1 cellular context compared by ENCODE assay signal in the genomic region with DNA sequence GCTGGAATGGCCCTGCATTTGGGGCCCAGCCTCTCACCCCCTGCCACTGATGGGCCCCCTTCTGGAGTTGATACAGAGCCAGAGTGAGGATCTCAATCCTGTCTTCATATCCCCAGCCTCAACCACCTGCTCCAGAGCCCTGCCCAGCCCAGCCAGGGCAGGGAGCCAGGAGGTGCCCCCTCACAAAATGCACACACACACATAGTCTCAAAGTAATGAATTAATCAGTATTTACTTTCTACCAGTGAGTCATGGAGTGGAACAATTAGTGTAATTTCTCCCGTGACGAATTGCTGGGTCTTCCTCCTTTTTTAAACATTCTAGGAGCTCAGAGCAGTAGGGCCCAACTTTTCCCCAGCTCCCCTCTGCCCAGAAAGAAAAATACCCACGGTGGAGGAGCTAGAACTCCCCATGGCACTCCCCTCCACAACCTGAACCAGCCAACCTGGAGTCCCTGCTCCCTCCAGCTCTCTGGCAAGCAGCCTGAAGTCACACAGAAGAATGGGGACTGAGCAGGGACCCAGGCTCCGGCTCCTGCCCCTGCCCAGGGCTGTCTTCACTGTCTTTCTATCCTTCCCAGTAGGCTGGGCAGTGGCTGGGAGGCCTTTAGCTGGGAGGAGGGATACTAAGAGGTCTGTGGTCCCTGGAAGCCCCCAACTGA.
A peak's percentile ranks its signal among the peaks of the same experiment; 100 is the strongest.
TF ChIP-seq lines count a peak whose summit lies in the region.

No MANE protein-coding gene starts in this region.

TF ChIP-seq in HEK293, 187 proteins besides CTCF, POLR2A, EP300 and RAD21 (continued from another document and continues in another):
- TF ChIP-seq, protein P1, sequence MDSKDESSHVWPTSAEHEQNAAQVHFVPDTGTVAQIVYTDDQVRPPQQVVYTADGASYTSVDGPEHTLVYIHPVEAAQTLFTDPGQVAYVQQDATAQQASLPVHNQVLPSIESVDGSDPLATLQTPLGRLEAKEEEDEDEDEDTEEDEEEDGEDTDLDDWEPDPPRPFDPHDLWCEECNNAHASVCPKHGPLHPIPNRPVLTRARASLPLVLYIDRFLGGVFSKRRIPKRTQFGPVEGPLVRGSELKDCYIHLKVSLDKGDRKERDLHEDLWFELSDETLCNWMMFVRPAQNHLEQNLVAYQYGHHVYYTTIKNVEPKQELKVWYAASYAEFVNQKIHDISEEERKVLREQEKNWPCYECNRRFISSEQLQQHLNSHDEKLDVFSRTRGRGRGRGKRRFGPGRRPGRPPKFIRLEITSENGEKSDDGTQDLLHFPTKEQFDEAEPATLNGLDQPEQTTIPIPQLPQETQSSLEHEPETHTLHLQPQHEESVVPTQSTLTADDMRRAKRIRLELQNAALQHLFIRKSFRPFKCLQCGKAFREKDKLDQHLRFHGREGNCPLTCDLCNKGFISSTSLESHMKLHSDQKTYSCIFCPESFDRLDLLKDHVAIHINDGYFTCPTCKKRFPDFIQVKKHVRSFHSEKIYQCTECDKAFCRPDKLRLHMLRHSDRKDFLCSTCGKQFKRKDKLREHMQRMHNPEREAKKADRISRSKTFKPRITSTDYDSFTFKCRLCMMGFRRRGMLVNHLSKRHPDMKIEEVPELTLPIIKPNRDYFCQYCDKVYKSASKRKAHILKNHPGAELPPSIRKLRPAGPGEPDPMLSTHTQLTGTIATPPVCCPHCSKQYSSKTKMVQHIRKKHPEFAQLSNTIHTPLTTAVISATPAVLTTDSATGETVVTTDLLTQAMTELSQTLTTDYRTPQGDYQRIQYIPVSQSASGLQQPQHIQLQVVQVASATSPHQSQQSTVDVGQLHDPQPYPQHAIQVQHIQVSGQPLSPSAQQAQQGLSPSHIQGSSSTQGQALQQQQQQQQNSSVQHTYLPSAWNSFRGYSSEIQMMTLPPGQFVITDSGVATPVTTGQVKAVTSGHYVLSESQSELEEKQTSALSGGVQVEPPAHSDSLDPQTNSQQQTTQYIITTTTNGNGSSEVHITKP (tag by site-specific recombination; IDR thresholded peaks at IDR 0.05), result peak; percentile 44
- TF ChIP-seq, protein P2, sequence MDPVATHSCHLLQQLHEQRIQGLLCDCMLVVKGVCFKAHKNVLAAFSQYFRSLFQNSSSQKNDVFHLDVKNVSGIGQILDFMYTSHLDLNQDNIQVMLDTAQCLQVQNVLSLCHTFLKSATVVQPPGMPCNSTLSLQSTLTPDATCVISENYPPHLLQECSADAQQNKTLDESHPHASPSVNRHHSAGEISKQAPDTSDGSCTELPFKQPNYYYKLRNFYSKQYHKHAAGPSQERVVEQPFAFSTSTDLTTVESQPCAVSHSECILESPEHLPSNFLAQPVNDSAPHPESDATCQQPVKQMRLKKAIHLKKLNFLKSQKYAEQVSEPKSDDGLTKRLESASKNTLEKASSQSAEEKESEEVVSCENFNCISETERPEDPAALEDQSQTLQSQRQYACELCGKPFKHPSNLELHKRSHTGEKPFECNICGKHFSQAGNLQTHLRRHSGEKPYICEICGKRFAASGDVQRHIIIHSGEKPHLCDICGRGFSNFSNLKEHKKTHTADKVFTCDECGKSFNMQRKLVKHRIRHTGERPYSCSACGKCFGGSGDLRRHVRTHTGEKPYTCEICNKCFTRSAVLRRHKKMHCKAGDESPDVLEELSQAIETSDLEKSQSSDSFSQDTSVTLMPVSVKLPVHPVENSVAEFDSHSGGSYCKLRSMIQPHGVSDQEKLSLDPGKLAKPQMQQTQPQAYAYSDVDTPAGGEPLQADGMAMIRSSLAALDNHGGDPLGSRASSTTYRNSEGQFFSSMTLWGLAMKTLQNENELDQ (tag by site-specific recombination; IDR thresholded peaks at IDR 0.05; ENCODE audit: low read depth), result no peak
- TF ChIP-seq ZNF791 (tag by site-specific recombination; IDR thresholded peaks at IDR 0.05) (no peak), ZBTB1 (tag by site-specific recombination; IDR thresholded peaks at IDR 0.05) (no peak), ZNF2 (tag by site-specific recombination; IDR thresholded peaks at IDR 0.05) (no peak), ZBTB7A (tag by site-specific recombination; IDR thresholded peaks at IDR 0.05; ENCODE audit: low read depth) (no peak), ZNF324 (tag by site-specific recombination; IDR thresholded peaks at IDR 0.05) (no peak), ZNF561 (tag by site-specific recombination; IDR thresholded peaks at IDR 0.05; ENCODE audit: borderline replicate concordance) (no peak), ZNF626 (tag by site-specific recombination; IDR thresholded peaks at IDR 0.05) (no peak), ZBTB48 (tag by site-specific recombination; IDR thresholded peaks at IDR 0.05) (no peak), YY1 (tag by site-specific recombination; IDR thresholded peaks at IDR 0.05) (no peak), SCRT1 (tag by site-specific recombination; IDR thresholded peaks at IDR 0.05; ENCODE audit: borderline replicate concordance) (no peak), ZNF621 (tag by site-specific recombination; IDR thresholded peaks at IDR 0.05) (no peak), SETDB1 (IDR thresholded peaks at IDR 0.05; ENCODE audit: insufficient read length, low read length) (no peak), ZNF140 (tag by site-specific recombination; IDR thresholded peaks at IDR 0.05) (no peak), ZNF169 (tag by site-specific recombination; IDR thresholded peaks at IDR 0.05) (no peak), ZNF530 (tag by site-specific recombination; IDR thresholded peaks at IDR 0.05; ENCODE audit: low read depth) (no peak), ZNF423 (tag by site-specific recombination; IDR thresholded peaks at IDR 0.05) (no peak), ZFP3 (tag by site-specific recombination; IDR thresholded peaks at IDR 0.05; ENCODE audit: low read depth) (no peak), REPIN1 (tag by site-specific recombination; IDR thresholded peaks at IDR 0.05; ENCODE audit: low read depth) (no peak), ZNF175 (tag by site-specific recombination; IDR thresholded peaks at IDR 0.05) (no peak), ZNF10 (tag by site-specific recombination; IDR thresholded peaks at IDR 0.05) (0 out of 2 replicates have a peak, but pooled peaks have one; percentile 46), GFI1B (tag by site-specific recombination; IDR thresholded peaks at IDR 0.05) (no peak)
- TF ChIP-seq, protein P3, sequence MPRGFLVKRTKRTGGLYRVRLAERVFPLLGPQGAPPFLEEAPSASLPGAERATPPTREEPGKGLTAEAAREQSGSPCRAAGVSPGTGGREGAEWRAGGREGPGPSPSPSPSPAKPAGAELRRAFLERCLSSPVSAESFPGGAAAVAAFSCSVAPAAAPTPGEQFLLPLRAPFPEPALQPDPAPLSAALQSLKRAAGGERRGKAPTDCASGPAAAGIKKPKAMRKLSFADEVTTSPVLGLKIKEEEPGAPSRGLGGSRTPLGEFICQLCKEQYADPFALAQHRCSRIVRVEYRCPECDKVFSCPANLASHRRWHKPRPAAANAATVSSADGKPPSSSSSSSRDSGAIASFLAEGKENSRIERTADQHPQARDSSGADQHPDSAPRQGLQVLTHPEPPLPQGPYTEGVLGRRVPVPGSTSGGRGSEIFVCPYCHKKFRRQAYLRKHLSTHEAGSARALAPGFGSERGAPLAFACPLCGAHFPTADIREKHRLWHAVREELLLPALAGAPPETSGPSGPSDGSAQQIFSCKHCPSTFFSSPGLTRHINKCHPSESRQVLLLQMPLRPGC (tag by site-specific recombination; IDR thresholded peaks at IDR 0.05), result no peak
- TF ChIP-seq, protein P4, sequence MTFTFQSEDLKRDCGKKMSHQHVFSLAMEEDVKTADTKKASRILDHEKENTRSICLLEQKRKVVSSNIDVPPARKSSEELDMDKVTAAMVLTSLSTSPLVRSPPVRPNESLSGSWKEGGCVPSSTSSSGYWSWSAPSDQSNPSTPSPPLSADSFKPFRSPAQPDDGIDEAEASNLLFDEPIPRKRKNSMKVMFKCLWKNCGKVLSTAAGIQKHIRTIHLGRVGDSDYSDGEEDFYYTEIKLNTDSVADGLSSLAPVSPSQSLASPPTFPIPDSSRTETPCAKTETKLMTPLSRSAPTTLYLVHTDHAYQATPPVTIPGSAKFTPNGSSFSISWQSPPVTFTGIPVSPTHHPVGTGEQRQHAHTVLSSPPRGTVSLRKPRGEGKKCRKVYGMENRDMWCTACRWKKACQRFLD (tag by site-specific recombination; IDR thresholded peaks at IDR 0.05), result no peak
- TF ChIP-seq, protein P5, sequence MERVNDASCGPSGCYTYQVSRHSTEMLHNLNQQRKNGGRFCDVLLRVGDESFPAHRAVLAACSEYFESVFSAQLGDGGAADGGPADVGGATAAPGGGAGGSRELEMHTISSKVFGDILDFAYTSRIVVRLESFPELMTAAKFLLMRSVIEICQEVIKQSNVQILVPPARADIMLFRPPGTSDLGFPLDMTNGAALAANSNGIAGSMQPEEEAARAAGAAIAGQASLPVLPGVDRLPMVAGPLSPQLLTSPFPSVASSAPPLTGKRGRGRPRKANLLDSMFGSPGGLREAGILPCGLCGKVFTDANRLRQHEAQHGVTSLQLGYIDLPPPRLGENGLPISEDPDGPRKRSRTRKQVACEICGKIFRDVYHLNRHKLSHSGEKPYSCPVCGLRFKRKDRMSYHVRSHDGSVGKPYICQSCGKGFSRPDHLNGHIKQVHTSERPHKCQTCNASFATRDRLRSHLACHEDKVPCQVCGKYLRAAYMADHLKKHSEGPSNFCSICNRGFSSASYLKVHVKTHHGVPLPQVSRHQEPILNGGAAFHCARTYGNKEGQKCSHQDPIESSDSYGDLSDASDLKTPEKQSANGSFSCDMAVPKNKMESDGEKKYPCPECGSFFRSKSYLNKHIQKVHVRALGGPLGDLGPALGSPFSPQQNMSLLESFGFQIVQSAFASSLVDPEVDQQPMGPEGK (tag by site-specific recombination; IDR thresholded peaks at IDR 0.05), result peak; percentile 60
- TF ChIP-seq, protein P6, sequence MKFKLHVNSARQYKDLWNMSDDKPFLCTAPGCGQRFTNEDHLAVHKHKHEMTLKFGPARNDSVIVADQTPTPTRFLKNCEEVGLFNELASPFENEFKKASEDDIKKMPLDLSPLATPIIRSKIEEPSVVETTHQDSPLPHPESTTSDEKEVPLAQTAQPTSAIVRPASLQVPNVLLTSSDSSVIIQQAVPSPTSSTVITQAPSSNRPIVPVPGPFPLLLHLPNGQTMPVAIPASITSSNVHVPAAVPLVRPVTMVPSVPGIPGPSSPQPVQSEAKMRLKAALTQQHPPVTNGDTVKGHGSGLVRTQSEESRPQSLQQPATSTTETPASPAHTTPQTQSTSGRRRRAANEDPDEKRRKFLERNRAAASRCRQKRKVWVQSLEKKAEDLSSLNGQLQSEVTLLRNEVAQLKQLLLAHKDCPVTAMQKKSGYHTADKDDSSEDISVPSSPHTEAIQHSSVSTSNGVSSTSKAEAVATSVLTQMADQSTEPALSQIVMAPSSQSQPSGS (tag by site-specific recombination; IDR thresholded peaks at IDR 0.05; ENCODE audit: low read depth), result no peak
- TF ChIP-seq, protein P7, sequence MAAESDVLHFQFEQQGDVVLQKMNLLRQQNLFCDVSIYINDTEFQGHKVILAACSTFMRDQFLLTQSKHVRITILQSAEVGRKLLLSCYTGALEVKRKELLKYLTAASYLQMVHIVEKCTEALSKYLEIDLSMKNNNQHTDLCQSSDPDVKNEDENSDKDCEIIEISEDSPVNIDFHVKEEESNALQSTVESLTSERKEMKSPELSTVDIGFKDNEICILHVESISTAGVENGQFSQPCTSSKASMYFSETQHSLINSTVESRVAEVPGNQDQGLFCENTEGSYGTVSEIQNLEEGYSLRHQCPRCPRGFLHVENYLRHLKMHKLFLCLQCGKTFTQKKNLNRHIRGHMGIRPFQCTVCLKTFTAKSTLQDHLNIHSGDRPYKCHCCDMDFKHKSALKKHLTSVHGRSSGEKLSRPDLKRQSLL (tag by site-specific recombination; IDR thresholded peaks at IDR 0.05), result no peak; the same call in 1 of the 2 replicates
- TF ChIP-seq, protein P8, sequence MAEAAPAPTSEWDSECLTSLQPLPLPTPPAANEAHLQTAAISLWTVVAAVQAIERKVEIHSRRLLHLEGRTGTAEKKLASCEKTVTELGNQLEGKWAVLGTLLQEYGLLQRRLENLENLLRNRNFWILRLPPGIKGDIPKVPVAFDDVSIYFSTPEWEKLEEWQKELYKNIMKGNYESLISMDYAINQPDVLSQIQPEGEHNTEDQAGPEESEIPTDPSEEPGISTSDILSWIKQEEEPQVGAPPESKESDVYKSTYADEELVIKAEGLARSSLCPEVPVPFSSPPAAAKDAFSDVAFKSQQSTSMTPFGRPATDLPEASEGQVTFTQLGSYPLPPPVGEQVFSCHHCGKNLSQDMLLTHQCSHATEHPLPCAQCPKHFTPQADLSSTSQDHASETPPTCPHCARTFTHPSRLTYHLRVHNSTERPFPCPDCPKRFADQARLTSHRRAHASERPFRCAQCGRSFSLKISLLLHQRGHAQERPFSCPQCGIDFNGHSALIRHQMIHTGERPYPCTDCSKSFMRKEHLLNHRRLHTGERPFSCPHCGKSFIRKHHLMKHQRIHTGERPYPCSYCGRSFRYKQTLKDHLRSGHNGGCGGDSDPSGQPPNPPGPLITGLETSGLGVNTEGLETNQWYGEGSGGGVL (tag by site-specific recombination; IDR thresholded peaks at IDR 0.05), result peak; percentile 83
- TF ChIP-seq, protein P9, sequence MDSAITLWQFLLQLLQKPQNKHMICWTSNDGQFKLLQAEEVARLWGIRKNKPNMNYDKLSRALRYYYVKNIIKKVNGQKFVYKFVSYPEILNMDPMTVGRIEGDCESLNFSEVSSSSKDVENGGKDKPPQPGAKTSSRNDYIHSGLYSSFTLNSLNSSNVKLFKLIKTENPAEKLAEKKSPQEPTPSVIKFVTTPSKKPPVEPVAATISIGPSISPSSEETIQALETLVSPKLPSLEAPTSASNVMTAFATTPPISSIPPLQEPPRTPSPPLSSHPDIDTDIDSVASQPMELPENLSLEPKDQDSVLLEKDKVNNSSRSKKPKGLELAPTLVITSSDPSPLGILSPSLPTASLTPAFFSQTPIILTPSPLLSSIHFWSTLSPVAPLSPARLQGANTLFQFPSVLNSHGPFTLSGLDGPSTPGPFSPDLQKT (IDR thresholded peaks at IDR 0.05; ENCODE audit: borderline replicate concordance, low read depth, low read length), result no peak
- TF ChIP-seq, protein P10, sequence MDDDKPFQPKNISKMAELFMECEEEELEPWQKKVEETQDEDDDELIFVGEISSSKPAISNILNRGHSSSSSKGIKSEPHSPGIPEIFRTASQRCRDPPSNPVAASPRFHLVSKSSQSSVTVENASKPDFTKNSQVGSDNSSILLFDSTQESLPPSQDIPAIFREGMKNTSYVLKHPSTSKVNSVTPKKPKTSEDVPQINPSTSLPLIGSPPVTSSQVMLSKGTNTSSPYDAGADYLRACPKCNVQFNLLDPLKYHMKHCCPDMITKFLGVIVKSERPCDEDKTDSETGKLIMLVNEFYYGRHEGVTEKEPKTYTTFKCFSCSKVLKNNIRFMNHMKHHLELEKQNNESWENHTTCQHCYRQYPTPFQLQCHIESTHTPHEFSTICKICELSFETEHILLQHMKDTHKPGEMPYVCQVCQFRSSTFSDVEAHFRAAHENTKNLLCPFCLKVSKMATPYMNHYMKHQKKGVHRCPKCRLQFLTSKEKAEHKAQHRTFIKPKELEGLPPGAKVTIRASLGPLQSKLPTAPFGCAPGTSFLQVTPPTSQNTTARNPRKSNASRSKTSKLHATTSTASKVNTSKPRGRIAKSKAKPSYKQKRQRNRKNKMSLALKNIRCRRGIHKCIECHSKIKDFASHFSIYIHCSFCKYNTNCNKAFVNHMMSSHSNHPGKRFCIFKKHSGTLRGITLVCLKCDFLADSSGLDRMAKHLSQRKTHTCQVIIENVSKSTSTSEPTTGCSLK (tag by site-specific recombination; IDR thresholded peaks at IDR 0.05), result no peak
- TF ChIP-seq, protein P11, sequence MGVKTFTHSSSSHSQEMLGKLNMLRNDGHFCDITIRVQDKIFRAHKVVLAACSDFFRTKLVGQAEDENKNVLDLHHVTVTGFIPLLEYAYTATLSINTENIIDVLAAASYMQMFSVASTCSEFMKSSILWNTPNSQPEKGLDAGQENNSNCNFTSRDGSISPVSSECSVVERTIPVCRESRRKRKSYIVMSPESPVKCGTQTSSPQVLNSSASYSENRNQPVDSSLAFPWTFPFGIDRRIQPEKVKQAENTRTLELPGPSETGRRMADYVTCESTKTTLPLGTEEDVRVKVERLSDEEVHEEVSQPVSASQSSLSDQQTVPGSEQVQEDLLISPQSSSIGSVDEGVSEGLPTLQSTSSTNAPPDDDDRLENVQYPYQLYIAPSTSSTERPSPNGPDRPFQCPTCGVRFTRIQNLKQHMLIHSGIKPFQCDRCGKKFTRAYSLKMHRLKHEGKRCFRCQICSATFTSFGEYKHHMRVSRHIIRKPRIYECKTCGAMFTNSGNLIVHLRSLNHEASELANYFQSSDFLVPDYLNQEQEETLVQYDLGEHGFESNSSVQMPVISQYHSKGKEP (tag by site-specific recombination; IDR thresholded peaks at IDR 0.05), result no peak
